8 cellular contexts compared by ENCODE assay signal in genomic region chr9:118302721-118303120, GRCh38.
"Had no signal": no experiment of that assay in that cellular context is flagged by ENCODE, and none has a peak within 500 bp of the region (broad histone marks: within the 10 kb centered on the region; RNA-seq: fewer than 3 reads in every experiment).

No MANE protein-coding gene starts in this region.

- DNase-seq: H7, HFFc6, KBM-7 had no signal

- H2AFZ ChIP-seq: GM23338 had no signal

- H3K36me3 ChIP-seq: HAP-1 had no signal

- ATAC-seq: GM23338, HCT116, HepG2 had no signal

- H3K27ac ChIP-seq: HL-60 had no signal

- H3K4me1 ChIP-seq: HAP-1 had no signal

- H3K4me2 ChIP-seq: GM23338 had no signal

- H3K9me3 ChIP-seq: HAP-1 had no signal

- H3K4me3 ChIP-seq: GM23338, HAP-1 had no signal
